ENCODE assay signal across 11 cellular contexts in genomic region chr13:41384749-41385503, GRCh38.
DNase-seq lines count a peak whose midpoint lies in the region; ATAC-seq and TF ChIP-seq lines count a peak whose summit lies in the region.
"Had no signal": no experiment of that assay in that cellular context is flagged by ENCODE, and none has a peak within 500 bp of the region (broad histone marks: within the 10 kb centered on the region; RNA-seq: fewer than 3 reads in every experiment).

No MANE protein-coding gene starts in this region.

- peaks cover 11 to 56% (median 20%) of the 10 kb centered on the region in 7 donors for H3K4me1 Mint-ChIP-seq in naive thymus-derived CD4-positive, alpha-beta T cell

- H3K9me3 ChIP-seq in WERI-Rb-1 (ENCODE audit: severe bottlenecking) = no peaks in the 10 kb centered on the region
- no peaks in the 10 kb centered on the region for H3K9me3 ChIP-seq in naive thymus-derived CD4-positive, alpha-beta T cell (ENCODE audit: control insufficient read depth in 2 of 3, low read length in 3 of 3)

- TF ChIP-seq CTCF in AG09309 (IDR thresholded peaks at IDR 0.05; ENCODE audit: control insufficient read depth, insufficient read depth, low read depth, low read length, missing control alignments) = peak; percentile 32
- peak; percentile 3 for TF ChIP-seq CTCF in GM20000 (IDR thresholded peaks at IDR 0.05; ENCODE audit: extremely low read depth, missing control alignments)
- TF ChIP-seq CTCF in WERI-Rb-1 (IDR thresholded peaks at IDR 0.05; ENCODE audit: low read depth, low read length) = 0 out of 2 replicates have a peak, but pooled peaks have one; percentile 8

- H3K27me3 ChIP-seq in WERI-Rb-1 (ENCODE audit: insufficient read depth, low read depth, severe bottlenecking) = no peaks in the 10 kb centered on the region
- H3K27me3 ChIP-seq in naive thymus-derived CD4-positive, alpha-beta T cell (ENCODE audit: control insufficient read depth in 2 of 2, insufficient read depth in 2 of 2, low read length in 2 of 2) = no peaks in the 10 kb centered on the region

- intact Hi-C loops in naive thymus-derived CD4-positive, alpha-beta T cell (cut with micrococcal nuclease) = loop anchor here (1.0 to 5.0 kb wide), 3 partner anchors 29 to 267 kb away; no protein-coding TSS in a partner anchor

- ATAC-seq in HG02973 (IDR thresholded peaks at IDR 0.05; ENCODE audit: unreplicated experiment) (no peak), GM18861 (IDR thresholded peaks at IDR 0.05; ENCODE audit: unreplicated experiment) (no peak)
- no peak for ATAC-seq in naive thymus-derived CD4-positive, alpha-beta T cell
- ATAC-seq: activated naive CD8-positive, alpha-beta T cell treated with anti-CD3 and anti-CD28 coated beads, Interleukin-2, amount 50 U/mL, for 24 hours; T-cell had no signal

- H3K27ac Mint-ChIP-seq in naive thymus-derived CD4-positive, alpha-beta T cell = peak overlapping the region in 3 of 9 donors; percentile 10 to 60 (median 25)
- H3K27ac Mint-ChIP-seq: activated naive CD8-positive, alpha-beta T cell treated with anti-CD3 and anti-CD28 coated beads, Interleukin-2, amount 50 U/mL, for 24 hours; T-cell had no signal

- POLR2A ChIA-PET in naive thymus-derived CD4-positive, alpha-beta T cell (lab: Charles Lee) = interaction anchor here (0.5 to 0.6 kb wide), 2 partner anchors 104 to 122 kb away, joined by 3 read pairs; no protein-coding TSS in a partner anchor

- H3K27me3 Mint-ChIP-seq in naive thymus-derived CD4-positive, alpha-beta T cell = peaks cover 0 to 3% (median 0%) of the 10 kb centered on the region in 5 donors
- H3K27me3 Mint-ChIP-seq: activated naive CD8-positive, alpha-beta T cell treated with anti-CD3 and anti-CD28 coated beads, Interleukin-2, amount 50 U/mL, for 24 hours; T-cell had no signal

- no peaks in the 10 kb centered on the region for H3K36me3 ChIP-seq in WERI-Rb-1
- no peaks in the 10 kb centered on the region for H3K36me3 ChIP-seq in naive thymus-derived CD4-positive, alpha-beta T cell (ENCODE audit: control insufficient read depth in 2 of 3, insufficient read depth in 3 of 3, low read length in 3 of 3)

- peaks cover 0 to 10% of the 10 kb centered on the region in 2 donors for H3K4me1 ChIP-seq in naive thymus-derived CD4-positive, alpha-beta T cell (ENCODE audit: control insufficient read depth in 2 of 2, insufficient read depth in 2 of 2, low read length in 2 of 2)

- peaks cover 0 to 2% (median 0%) of the 10 kb centered on the region in 11 donors for H3K9me3 Mint-ChIP-seq in naive thymus-derived CD4-positive, alpha-beta T cell
- H3K9me3 Mint-ChIP-seq: activated naive CD8-positive, alpha-beta T cell treated with anti-CD3 and anti-CD28 coated beads, Interleukin-2, amount 50 U/mL, for 24 hours; T-cell had no signal

- H3K4me3 Mint-ChIP-seq in naive thymus-derived CD4-positive, alpha-beta T cell = no peak overlapping the region
- H3K4me3 Mint-ChIP-seq: activated naive CD8-positive, alpha-beta T cell treated with anti-CD3 and anti-CD28 coated beads, Interleukin-2, amount 50 U/mL, for 24 hours; T-cell had no signal

- DNase-seq in AG09309 (ENCODE audit: low read depth) (no peak), GM20000 (ENCODE audit: low spot score) (no peak), WERI-Rb-1 (no peak), inferior parietal cortex (ENCODE audit: extremely low spot score) (peak; percentile 25), NCI-H1694 treated with DMSO at 0.1 percent for 48 hours (lab: John Stamatoyannopoulos, UW) (no peak)
- DNase-seq in naive thymus-derived CD4-positive, alpha-beta T cell = no peak
- DNase-seq: activated naive CD8-positive, alpha-beta T cell treated with anti-CD3 and anti-CD28 coated beads, Interleukin-2, amount 50 U/mL, for 24 hours; NCI-H146; T-cell had no signal

- H3K4me3 ChIP-seq in AG09309 (ENCODE audit: control insufficient read depth, low read depth, low read length) (no peak overlapping the region), WERI-Rb-1 (ENCODE audit: low read depth, low read length) (no peak overlapping the region)
- no peak overlapping the region for H3K4me3 ChIP-seq in naive thymus-derived CD4-positive, alpha-beta T cell (ENCODE audit: low read length)

- H3K36me3 Mint-ChIP-seq in naive thymus-derived CD4-positive, alpha-beta T cell = no peaks in the 10 kb centered on the region
- H3K36me3 Mint-ChIP-seq: T-cell had no signal

- CTCF ChIA-PET in naive thymus-derived CD4-positive, alpha-beta T cell (lab: Charles Lee) = interaction anchor here (1.3 to 1.9 kb wide), 3 partner anchors 29 to 268 kb away, joined by 3 to 6 read pairs (median 5); no protein-coding TSS in a partner anchor

- H3K27ac ChIP-seq in WERI-Rb-1 = no peak overlapping the region
- H3K27ac ChIP-seq in naive thymus-derived CD4-positive, alpha-beta T cell (ENCODE audit: low read depth, low read length) = no peak overlapping the region
